Comparison of ENCODE assay signal across 10 cellular contexts in genomic region chr22:20517841-20518592, GRCh38. TPM values are rescaled to one million over a fixed set of nuclear protein-coding genes. Genes with fewer than 3 reads are reported as not detected.
DNase-seq lines count a peak whose midpoint lies in the region; ATAC-seq and TF ChIP-seq lines count a peak whose summit lies in the region.
"Had no signal": no experiment of that assay in that cellular context is flagged by ENCODE, and none has a peak within 500 bp of the region (broad histone marks: within the 10 kb centered on the region; RNA-seq: fewer than 3 reads in every experiment).

No MANE protein-coding gene starts in this region.

- no peaks in the 10 kb centered on the region for H3K27me3 Mint-ChIP-seq in activated T-cell treated with anti-CD3 and anti-CD28 coated beads, Interleukin-2, amount 50 U/mL, for 72 hours (ENCODE audit: low read depth)
- H3K27me3 Mint-ChIP-seq in T-helper 17 cell: no peaks in the 10 kb centered on the region
- H3K27me3 Mint-ChIP-seq in endothelial cell (ENCODE audit: unreplicated experiment): peaks cover 9% of the 10 kb centered on the region
- no peaks in the 10 kb centered on the region for H3K27me3 Mint-ChIP-seq in osteocyte (ENCODE audit: unreplicated experiment)

- no peaks in the 10 kb centered on the region for H3K9me3 ChIP-seq in T-helper 17 cell (ENCODE audit: control insufficient read depth, low read length, poor library complexity, severe bottlenecking)

- H3K36me3 Mint-ChIP-seq in activated T-cell treated with anti-CD3 and anti-CD28 coated beads, Interleukin-2, amount 50 U/mL, for 72 hours (ENCODE audit: insufficient read depth in 2 of 2): peaks cover 6 to 19% of the 10 kb centered on the region in 2 donors
- H3K36me3 Mint-ChIP-seq in T-helper 17 cell (ENCODE audit: low read depth) (peaks cover 10% of the 10 kb centered on the region), endothelial cell (ENCODE audit: low read depth, unreplicated experiment) (peaks cover 32% of the 10 kb centered on the region), osteocyte (ENCODE audit: unreplicated experiment) (peaks cover 20% of the 10 kb centered on the region)

- no peaks in the 10 kb centered on the region for H3K9me3 Mint-ChIP-seq in activated T-cell treated with anti-CD3 and anti-CD28 coated beads, Interleukin-2, amount 50 U/mL, for 72 hours
- H3K9me3 Mint-ChIP-seq in endothelial cell (ENCODE audit: unreplicated experiment) (no peaks in the 10 kb centered on the region), osteocyte (ENCODE audit: unreplicated experiment) (no peaks in the 10 kb centered on the region)

- peak overlapping the region in 1 of 2 donors; percentile 2 for H3K4me3 Mint-ChIP-seq in activated T-cell treated with anti-CD3 and anti-CD28 coated beads, Interleukin-2, amount 50 U/mL, for 72 hours
- H3K4me3 Mint-ChIP-seq in T-helper 17 cell (no peak overlapping the region), endothelial cell (ENCODE audit: unreplicated experiment) (peak overlapping the region; percentile 54), osteocyte (ENCODE audit: unreplicated experiment) (no peak overlapping the region)

- TF ChIP-seq CTCF in endothelial cell (IDR thresholded peaks at IDR 0.05; ENCODE audit: unreplicated experiment) (no peak), osteocyte (IDR thresholded peaks at IDR 0.05) (no peak)

- H3K4me1 Mint-ChIP-seq in activated T-cell treated with anti-CD3 and anti-CD28 coated beads, Interleukin-2, amount 50 U/mL, for 72 hours (ENCODE audit: low read depth): peaks cover 85% of the 10 kb centered on the region
- H3K4me1 Mint-ChIP-seq in T-helper 17 cell (peaks cover 46% of the 10 kb centered on the region), endothelial cell (ENCODE audit: unreplicated experiment) (peaks cover 31% of the 10 kb centered on the region), osteocyte (ENCODE audit: unreplicated experiment) (peaks cover 45% of the 10 kb centered on the region)

- ATAC-seq in activated T-cell treated with anti-CD3 and anti-CD28 coated beads, Interleukin-2, amount 50 U/mL, for 72 hours (replicated peaks in 1 of 2): no peak
- no peak for ATAC-seq in T-helper 17 cell

- H3K27ac Mint-ChIP-seq in activated T-cell treated with anti-CD3 and anti-CD28 coated beads, Interleukin-2, amount 50 U/mL, for 72 hours: peak overlapping the region; percentile 52
- peak overlapping the region; percentile 80 for H3K27ac Mint-ChIP-seq in T-helper 17 cell
- H3K27ac Mint-ChIP-seq in endothelial cell (ENCODE audit: unreplicated experiment): peak overlapping the region; percentile 76
- peak overlapping the region; percentile 63 for H3K27ac Mint-ChIP-seq in osteocyte (ENCODE audit: unreplicated experiment)

- no peak for DNase-seq in activated T-cell treated with anti-CD3 and anti-CD28 coated beads, Interleukin-2, amount 50 U/mL, for 72 hours
- DNase-seq in activated T-cell treated with anti-CD3 and anti-CD28 coated beads, Interleukin-2, amount 50 U/mL, for 1 hour: no peak
- DNase-seq in T-helper 17 cell (no peak), endothelial cell (ENCODE audit: low spot score) (no peak), osteocyte (ENCODE audit: extremely low spot score, unreplicated experiment) (no peak), RPMI8226 (no peak), HK-2 (ENCODE audit: unreplicated experiment) (no peak), kidney glomerular epithelial cell (lab: John Stamatoyannopoulos, UW) (no peak)
- DNase-seq: head of caudate nucleus, NCI-H187 had no signal

RNA-seq across cellular contexts. Expression of gene MED15, which starts 10.6 kb away (rescaled TPM):
- total RNA-seq in activated T-cell treated with anti-CD3 and anti-CD28 coated beads, Interleukin-2, amount 50 U/mL, for 72 hours: 100 to 1,000 TPM; 106 to 113 TPM
- 100 to 1,000 TPM; 207 to 251 TPM for total RNA-seq in T-helper 17 cell
- total RNA-seq in endothelial cell (ENCODE audit: unreplicated experiment): 165 TPM
- 104 TPM in 2 replicates for total RNA-seq in osteocyte

RNA-seq across cellular contexts. Expression of gene KLHL22, which starts 22.4 kb away (rescaled TPM):
- 10 to 100 TPM; 21.4 to 26.5 TPM for total RNA-seq in activated T-cell treated with anti-CD3 and anti-CD28 coated beads, Interleukin-2, amount 50 U/mL, for 72 hours
- total RNA-seq in T-helper 17 cell: 10 to 100 TPM; 28.1 to 33.1 TPM
- 19.4 TPM for total RNA-seq in endothelial cell (ENCODE audit: unreplicated experiment)
- 44.7 and 46.3 TPM in 2 replicates for total RNA-seq in osteocyte
